ENCODE assay signal across 9 cellular contexts in genomic region chr10:16440396-16441105, GRCh38. TPM values are rescaled to one million over a fixed set of nuclear protein-coding genes. Genes with fewer than 3 reads are reported as not detected.
DNase-seq lines count a peak whose midpoint lies in the region; ATAC-seq and TF ChIP-seq lines count a peak whose summit lies in the region.
"Had no signal": no experiment of that assay in that cellular context is flagged by ENCODE, and none has a peak within 500 bp of the region (broad histone marks: within the 10 kb centered on the region; RNA-seq: fewer than 3 reads in every experiment).

No MANE protein-coding gene starts in this region.

- no peak for ATAC-seq in GM18873 (IDR thresholded peaks at IDR 0.05; ENCODE audit: low FRiP score, unreplicated experiment)
- ATAC-seq: right cardiac atrium had no signal

- peaks cover 3% of the 10 kb centered on the region for H3K79me1 ChIP-seq in trophoblast cell (ENCODE audit: low read length)

- no peak overlapping the region for H3K4ac ChIP-seq in trophoblast cell (ENCODE audit: low read depth, low read length)

- H3K36me3 ChIP-seq in effector memory CD4-positive, alpha-beta T cell (ENCODE audit: control insufficient read depth, insufficient read depth, low read length) = peaks cover 6% of the 10 kb centered on the region
- H3K36me3 ChIP-seq in trophoblast cell (ENCODE audit: control insufficient read depth in 1 of 2, insufficient read depth in 2 of 2, low read length in 2 of 2) = no peaks in the 10 kb centered on the region

- no peak overlapping the region for H3K14ac ChIP-seq in trophoblast cell (ENCODE audit: low read length)

- H3K4me2 ChIP-seq in trophoblast cell (ENCODE audit: low read length) = peak overlapping the region; percentile 38

- no peak overlapping the region for H3K23ac ChIP-seq in trophoblast cell (ENCODE audit: low read length)

- H4K91ac ChIP-seq in trophoblast cell (ENCODE audit: low read depth, low read length) = no peak overlapping the region

- no peak overlapping the region for H4K8ac ChIP-seq in trophoblast cell (ENCODE audit: low read depth, low read length)

- peaks cover 2% of the 10 kb centered on the region for H3K79me2 ChIP-seq in trophoblast cell (ENCODE audit: control insufficient read depth, insufficient read depth, low read length, poor library complexity)

- peak overlapping the region; percentile 14 for H3K4me3 ChIP-seq in effector memory CD4-positive, alpha-beta T cell (ENCODE audit: insufficient read depth, low read depth, low read length, poor library complexity, severe bottlenecking)
- no peak overlapping the region for H3K4me3 ChIP-seq in trophoblast cell (ENCODE audit: low read depth, low read length)
- H3K4me3 ChIP-seq in foreskin fibroblast (ENCODE audit: low read depth in 1 of 2, low read length in 2 of 2) = no peak overlapping the region

- H3K4me1 ChIP-seq in effector memory CD4-positive, alpha-beta T cell (ENCODE audit: control insufficient read depth, insufficient read depth, low read length, poor library complexity, severe bottlenecking) = peaks cover 13% of the 10 kb centered on the region
- H3K4me1 ChIP-seq in trophoblast cell (ENCODE audit: control insufficient read depth in 1 of 2, insufficient read depth in 2 of 2, low read length in 2 of 2) = peaks cover 12 to 13% of the 10 kb centered on the region in 2 experiments

- H2BK12ac ChIP-seq in trophoblast cell (ENCODE audit: low read length) = no peak overlapping the region

- no peak for TF ChIP-seq CTCF in foreskin fibroblast (IDR thresholded peaks at IDR 0.05; ENCODE audit: low read depth, low read length)

- no peak overlapping the region for H4K12ac ChIP-seq in trophoblast cell (ENCODE audit: low read depth, low read length)

- no CpG with 5 or more reads among the region's 12 CpGs for WGBS in trophoblast cell (ENCODE audit: extremely low coverage, insufficient coverage, insufficient read length)

- H3K27ac ChIP-seq in effector memory CD4-positive, alpha-beta T cell (ENCODE audit: insufficient read depth, low read length, poor library complexity, severe bottlenecking) = no peak overlapping the region
- H3K27ac ChIP-seq in trophoblast cell (ENCODE audit: low read depth, low read length) = peak overlapping the region; percentile 63

- in situ Hi-C loops in G401 (cut with HindIII; ENCODE audit: low sequenced_read_pairs) = no loop called here

- H2AFZ ChIP-seq in trophoblast cell (ENCODE audit: insufficient read depth, low read length, poor library complexity) = no peak overlapping the region

- H3K9ac ChIP-seq in trophoblast cell (ENCODE audit: low read length) = peak overlapping the region; percentile 44

- no peaks in the 10 kb centered on the region for H3K27me3 ChIP-seq in effector memory CD4-positive, alpha-beta T cell (replicated peaks; ENCODE audit: control insufficient read depth, insufficient read depth, low read length, poor library complexity, severe bottlenecking)
- H3K27me3 ChIP-seq in trophoblast cell (ENCODE audit: insufficient read depth, low read length) = no peaks in the 10 kb centered on the region

- DNase-seq in G401 (ENCODE audit: low spot score) (peak; percentile 30), NCI-H774 (lab: John Stamatoyannopoulos, UW) (peak; percentile 45), trophoblast cell (peak; percentile 93 to 95), AG20443 (ENCODE audit: low spot score) (no peak), foreskin fibroblast (no peak), DMS 273 (lab: John Stamatoyannopoulos, UW; ENCODE audit: unreplicated experiment) (no peak)
- no peak for DNase-seq in effector memory CD4-positive, alpha-beta T cell
- DNase-seq: right cardiac atrium had no signal

- no peak overlapping the region for H3K18ac ChIP-seq in trophoblast cell (ENCODE audit: low read length)

- H3K9me3 ChIP-seq in effector memory CD4-positive, alpha-beta T cell (ENCODE audit: control insufficient read depth, low read length) = no peaks in the 10 kb centered on the region
- no peaks in the 10 kb centered on the region for H3K9me3 ChIP-seq in trophoblast cell (ENCODE audit: insufficient read depth, low read depth, low read length)

- no peak overlapping the region for H2AK5ac ChIP-seq in trophoblast cell (ENCODE audit: low read length)

- peak overlapping the region; percentile 3 for H2BK120ac ChIP-seq in trophoblast cell (ENCODE audit: insufficient read depth, low read length, poor library complexity)

- H2BK5ac ChIP-seq in trophoblast cell (ENCODE audit: low read depth, low read length, poor library complexity) = no peak overlapping the region

RNA-seq across cellular contexts. Expression of gene PTER, which starts 3.7 kb away (rescaled TPM):
- total RNA-seq in G401 (2014; rRNA removed; shearing (Covaris generic)) = 0.03 TPM in 1 of 2 replicates, not detected in the other
- polyA plus RNA-seq in trophoblast cell (2013) = 9.6 and 10.1 TPM in 2 replicates

Comparison
In these comparisons a context has a peak if more than half of its experiments do, and no peak if none do; other contexts are left out.
1. DNase-seq: peak in G401 (single experiment), NCI-H774 (single experiment) and trophoblast cell (2 of 2); none in effector memory CD4-positive, alpha-beta T cell (0 of 3), AG20443 (single experiment), foreskin fibroblast (0 of 2) and DMS 273 (single experiment).